Comparison of ENCODE assay signal across 20 cellular contexts in the genomic region with DNA sequence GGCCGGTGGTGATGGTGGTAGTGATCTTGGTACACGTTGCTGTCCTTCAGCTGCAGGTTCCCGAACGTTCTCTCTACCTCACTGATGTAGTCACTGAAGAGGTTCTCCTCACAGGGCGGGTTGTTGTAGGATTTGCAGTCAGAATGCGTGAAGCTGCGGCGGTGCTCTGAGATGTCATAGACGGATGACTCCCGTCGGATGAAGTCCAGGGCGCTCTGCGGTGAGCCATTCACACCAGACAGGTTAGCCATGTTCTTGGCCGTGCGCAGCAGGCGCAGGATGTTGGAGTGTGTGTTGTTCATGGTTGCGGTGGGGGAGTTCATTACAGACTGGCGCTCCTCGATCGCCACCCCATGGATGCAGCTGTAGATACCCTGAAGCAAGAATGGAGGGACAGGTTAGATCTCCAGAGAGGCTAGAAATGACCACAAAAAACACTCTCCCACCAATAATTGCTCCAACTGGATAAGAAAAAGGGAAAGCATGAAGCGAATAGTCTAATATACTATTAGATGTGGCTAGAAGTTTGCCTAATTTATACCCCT.
A peak's percentile ranks its signal among the peaks of the same experiment; 100 is the strongest.
DNase-seq lines count a peak whose midpoint lies in the region; ATAC-seq, FAIRE-seq and TF ChIP-seq lines count a peak whose summit lies in the region.
"Had no signal": no experiment of that assay in that cellular context is flagged by ENCODE, and none has a peak within 500 bp of the region (broad histone marks: within the 10 kb centered on the region; RNA-seq: fewer than 3 reads in every experiment).

No MANE protein-coding gene starts in this region.

- no peak overlapping the region for H2BK5ac ChIP-seq in H9 (ENCODE audit: insufficient read length, low read length)

- H3K27ac Mint-ChIP-seq in H9, result 0 out of 7 replicates have a peak overlapping the region, but pooled peaks of 2 of the 3 experiments have one; percentile 27 to 37
- H3K27ac Mint-ChIP-seq: B cell; CD8-positive, alpha-beta memory T cell had no signal

- no peaks in the 10 kb centered on the region for H4K20me1 ChIP-seq in H9 (ENCODE audit: control insufficient read depth, insufficient read depth, insufficient read length)
- H4K20me1 ChIP-seq in K562 (replicated peaks; ENCODE audit: control insufficient read depth, insufficient read depth, low read length), result no peaks in the 10 kb centered on the region
- H4K20me1 ChIP-seq: BLaER1 treated with 17β-estradiol and CSF1 and Interleukin-3, amounts not matched to agents 10 nM and 100 nM had no signal

- H3K27me3 ChIP-seq in left ventricle myocardium inferior (ENCODE audit: low read depth) (peaks cover 30% of the 10 kb centered on the region), H9 (ENCODE audit: insufficient read depth, low read length) (no peaks in the 10 kb centered on the region), K562 (ENCODE audit: control insufficient read depth in 2 of 2, insufficient read depth in 2 of 2, low read length in 2 of 2) (peaks cover 8 to 27% of the 10 kb centered on the region in 2 experiments; a peak in 4 of 5 replicates)
- H3K27me3 ChIP-seq: BLaER1 treated with 17β-estradiol and CSF1 and Interleukin-3, amounts not matched to agents 10 nM and 100 nM had no signal

- no peak overlapping the region for H2AK5ac ChIP-seq in H9 (ENCODE audit: insufficient read length, low read length)

- FAIRE-seq in K562 (lab: Jason Lieb, UNC) (no peak), urothelium cell line (lab: Jason Lieb, UNC) (peak; percentile 83), RCC 7860 (lab: Jason Lieb, UNC) (no peak)
- FAIRE-seq: GM12878, H1 had no signal

- H3K4me1 Mint-ChIP-seq in H9, result no peaks in the 10 kb centered on the region
- H3K4me1 Mint-ChIP-seq: B cell; CD4-positive, CD25-positive, alpha-beta regulatory T cell; CD8-positive, alpha-beta memory T cell had no signal

- H3K9ac ChIP-seq in H9 (ENCODE audit: extremely low read depth, insufficient read length, low read length), result no peak overlapping the region
- no peak overlapping the region for H3K9ac ChIP-seq in K562 (ENCODE audit: insufficient read depth in 1 of 2, low read depth in 2 of 2, low read length in 2 of 2)
- H3K9ac ChIP-seq: BLaER1 treated with 17β-estradiol and CSF1 and Interleukin-3, amounts not matched to agents 10 nM and 100 nM had no signal

- H3K4me1 ChIP-seq in left ventricle myocardium inferior, result no peaks in the 10 kb centered on the region
- no peaks in the 10 kb centered on the region for H3K4me1 ChIP-seq in H9 (ENCODE audit: insufficient read depth, low read length)
- H3K4me1 ChIP-seq in K562 (replicated peaks in 1 of 2; ENCODE audit: control insufficient read depth in 2 of 2, insufficient read depth in 2 of 2, low read length in 2 of 2), result no peaks in the 10 kb centered on the region; a peak in 1 of 5 replicates
- H3K4me1 ChIP-seq: BLaER1 treated with 17β-estradiol and CSF1 and Interleukin-3, amounts not matched to agents 10 nM and 100 nM; HAP-1 had no signal

- H3K4me3 ChIP-seq in left ventricle myocardium inferior (no peak overlapping the region), K562 (no peak overlapping the region)
- H3K4me3 ChIP-seq: BLaER1 treated with 17β-estradiol and CSF1 and Interleukin-3, amounts not matched to agents 10 nM and 100 nM; GM12878; HAP-1 had no signal

- ATAC-seq in Right ventricle myocardium inferior, result no peak
- ATAC-seq in K562, result peak; percentile 61; the same call in 2 of the 3 replicates
- no peak for ATAC-seq in left colon
- ATAC-seq: GM12878 had no signal

- intact Hi-C loops in Right ventricle myocardium inferior (cut with DNase I) (no loop called here), left ventricle myocardium inferior (cut with micrococcal nuclease) (no loop called here), K562 (cut with micrococcal nuclease) (no loop called here), left colon (cut with DNase I, micrococcal nuclease) (no loop called here)

- in situ Hi-C loops in K562 (cut with MboI), result no loop called here

- H4K8ac ChIP-seq in H9 (replicated peaks; ENCODE audit: insufficient read length, low read depth, low read length), result no peak overlapping the region

- no peak overlapping the region for H4K5ac ChIP-seq in H9 (ENCODE audit: insufficient read length, low read depth, low read length)

- no peak for TF ChIP-seq EP300 in K562 (IDR thresholded peaks at IDR 0.05; ENCODE audit: low read length)

- H3K27me3 Mint-ChIP-seq in H9 (ENCODE audit: low read depth), result peaks cover 7% of the 10 kb centered on the region
- H3K27me3 Mint-ChIP-seq: B cell; CD8-positive, alpha-beta memory T cell had no signal

- H3K23me2 ChIP-seq in H9 (ENCODE audit: insufficient read length, low read depth, low read length, poor library complexity, severe bottlenecking), result no peaks in the 10 kb centered on the region

- H3K23ac ChIP-seq in H9 (ENCODE audit: insufficient read length, low read depth, low read length), result no peak overlapping the region

- H3K79me2 ChIP-seq in H9 (ENCODE audit: insufficient read depth, low read length), result no peaks in the 10 kb centered on the region
- H3K79me2 ChIP-seq in K562 (ENCODE audit: control insufficient read depth, insufficient read depth, low read length), result no peaks in the 10 kb centered on the region

- H2AFZ ChIP-seq in H9 (ENCODE audit: low read length) (no peak overlapping the region), K562 (ENCODE audit: low read depth, low read length) (no peak overlapping the region)

- no peak overlapping the region for H3K4me3 Mint-ChIP-seq in H9
- H3K4me3 Mint-ChIP-seq: B cell; CD4-positive, CD25-positive, alpha-beta regulatory T cell; CD8-positive, alpha-beta memory T cell had no signal

- no TSS peak for BruUV-seq in K562 (replicated peaks; lab: Mats Ljungman, UMichigan)

- H3K4me2 ChIP-seq in H9 (ENCODE audit: insufficient read depth, insufficient read length, low read length) (no peak overlapping the region), K562 (ENCODE audit: insufficient read depth, low read length) (no peak overlapping the region)
- H3K4me2 ChIP-seq: BLaER1 treated with 17β-estradiol and CSF1 and Interleukin-3, amounts not matched to agents 10 nM and 100 nM had no signal

- no peak for TF ChIP-seq POLR2A in K562 (conservative IDR thresholded peaks at IDR 0.05)

- H3K14ac ChIP-seq in H9 (ENCODE audit: insufficient read depth, low read length), result no peak overlapping the region

- no peak overlapping the region for H2BK12ac ChIP-seq in H9 (ENCODE audit: insufficient read length, low read depth, low read length)

- POLR2A ChIA-PET in K562 (lab: Yijun Ruan, JAX), result no interaction called here

- DNase-seq in Right ventricle myocardium inferior (ENCODE audit: missing footprints), result peak; percentile 68
- no peak for DNase-seq in left ventricle myocardium inferior
- DNase-seq in H9, result no peak
- peak; percentile 6 to 8 (median 7) for DNase-seq in K562 (ENCODE audit: extremely low read depth in 1 of 4, low spot score in 3 of 4)
- no peak for DNase-seq in urothelium cell line (ENCODE audit: low spot score)
- no peak for DNase-seq in NCI-H1105 treated with DMSO at 0.1 percent for 48 hours (lab: John Stamatoyannopoulos, UW)
- DNase-seq in RCC 7860 (ENCODE audit: low spot score), result no peak
- DNase-seq in left colon, result no peak
- DNase-seq: CD4-positive, CD25-positive, alpha-beta regulatory T cell; CD8-positive, alpha-beta memory T cell; COR-L47; DMS 273 treated with DMSO at 0.1 percent for 48 hours; DMS53; DND-41; EL had no signal

- no peaks in the 10 kb centered on the region for H3K9me3 ChIP-seq in left ventricle myocardium inferior (replicated peaks)
- H3K9me3 ChIP-seq in H9 (ENCODE audit: control insufficient read depth, low read depth, low read length), result no peaks in the 10 kb centered on the region
- H3K9me3 ChIP-seq in K562 (replicated peaks; ENCODE audit: control insufficient read depth, insufficient read depth, low read depth, low read length), result no peaks in the 10 kb centered on the region
- H3K9me3 ChIP-seq: HAP-1 had no signal

- no peaks in the 10 kb centered on the region; a peak in 1 of 5 replicates for H3K9me3 Mint-ChIP-seq in H9

- TF ChIP-seq CTCF in left ventricle myocardium inferior (IDR thresholded peaks at IDR 0.05; ENCODE audit: borderline replicate concordance) (no peak), H9 (conservative IDR thresholded peaks at IDR 0.05) (no peak), K562 (IDR thresholded peaks at IDR 0.05 in 2 of 3, conservative IDR thresholded peaks at IDR 0.05 in 1 of 3; ENCODE audit: insufficient read depth in 2 of 3, low read depth in 1 of 3, low read length in 3 of 3) (peak; percentile 18 to 24 (median 21); a peak in 2 of 6 replicates)

- no peak overlapping the region for H3K18ac ChIP-seq in H9 (ENCODE audit: insufficient read length, low read depth, low read length)

- H3K36me3 Mint-ChIP-seq in H9 (ENCODE audit: insufficient read depth in 1 of 3, low read depth in 3 of 3), result peaks cover 0 to 14% (median 10%) of the 10 kb centered on the region in 3 experiments; a peak in 6 of 7 replicates
- H3K36me3 Mint-ChIP-seq: CD4-positive, CD25-positive, alpha-beta regulatory T cell; CD8-positive, alpha-beta memory T cell had no signal

- H2BK15ac ChIP-seq in H9 (ENCODE audit: low read depth, low read length), result no peak overlapping the region

- no peaks in the 10 kb centered on the region for H3K79me1 ChIP-seq in H9 (ENCODE audit: insufficient read depth, low read depth, low read length, poor library complexity, severe bottlenecking)

- H3K27ac ChIP-seq in left ventricle myocardium inferior (replicated peaks) (no peak overlapping the region), H9 (ENCODE audit: insufficient read length, low read depth, low read length) (no peak overlapping the region), K562 (ENCODE audit: extremely low read depth, low read depth, low read length) (no peak overlapping the region)
- H3K27ac ChIP-seq: BLaER1 treated with 17β-estradiol and CSF1 and Interleukin-3, amounts not matched to agents 10 nM and 100 nM had no signal

- H3K9me1 ChIP-seq in K562 (ENCODE audit: control insufficient read depth, insufficient read depth, low read length), result no peaks in the 10 kb centered on the region

- no peak overlapping the region for H3K56ac ChIP-seq in H9 (ENCODE audit: insufficient read length, low read depth, low read length)

- peak in 1 of 2 experiments; percentile 23; a peak in 2 of 4 replicates for TF ChIP-seq RAD21 in K562 (CRISPR knock-in tag; conservative IDR thresholded peaks at IDR 0.05 in 1 of 2, IDR thresholded peaks at IDR 0.05 in 1 of 2)

- no peak overlapping the region for H4K91ac ChIP-seq in H9 (ENCODE audit: insufficient read length, low read depth, low read length)

- H3K4ac ChIP-seq in H9 (ENCODE audit: low read depth, low read length), result no peak overlapping the region

- no peak overlapping the region for H2BK120ac ChIP-seq in H9 (ENCODE audit: low read depth, low read length, poor library complexity, severe bottlenecking)

- CTCF ChIA-PET in K562 (lab: Yijun Ruan, JAX; ENCODE audit: low intra/inter-chr PET ratio), result no interaction called here

- H3K36me3 ChIP-seq in left ventricle myocardium inferior, result no peaks in the 10 kb centered on the region
- no peaks in the 10 kb centered on the region for H3K36me3 ChIP-seq in K562 (ENCODE audit: control insufficient read depth, insufficient read depth, low read length)
- H3K36me3 ChIP-seq: BLaER1 treated with 17β-estradiol and CSF1 and Interleukin-3, amounts not matched to agents 10 nM and 100 nM; HAP-1 had no signal

- no peak overlapping the region for H3T11ph ChIP-seq in H9 (ENCODE audit: low read length)

- no peak overlapping the region for H2BK20ac ChIP-seq in H9 (ENCODE audit: low read depth, low read length, poor library complexity, severe bottlenecking)

- no CpG with 5 or more reads among the region's 21 CpGs for WGBS in H9 (ENCODE audit: extremely low coverage, insufficient read length, low lambda C conversion rate)
- WGBS in K562 (ENCODE audit: insufficient coverage, low coverage, missing lambda C conversion rate), result under 1% methylated on average over 15 of the region's 21 CpGs

Comparison
In these comparisons a context has a peak if more than half of its experiments do, and no peak if none do; other contexts are left out.
1. DNase-seq: peak in Right ventricle myocardium inferior (single experiment) and K562 (4 of 4); none in left ventricle myocardium inferior (single experiment), H9 (single experiment), urothelium cell line (single experiment), NCI-H1105 treated with DMSO at 0.1 percent for 48 hours (single experiment), RCC 7860 (single experiment) and left colon (0 of 2).
2. CTCF ChIP-seq: peak in K562 (3 of 3); none in left ventricle myocardium inferior (single experiment) and H9 (single experiment).